Comparison of ENCODE assay signal across 22 cellular contexts in the genomic region with DNA sequence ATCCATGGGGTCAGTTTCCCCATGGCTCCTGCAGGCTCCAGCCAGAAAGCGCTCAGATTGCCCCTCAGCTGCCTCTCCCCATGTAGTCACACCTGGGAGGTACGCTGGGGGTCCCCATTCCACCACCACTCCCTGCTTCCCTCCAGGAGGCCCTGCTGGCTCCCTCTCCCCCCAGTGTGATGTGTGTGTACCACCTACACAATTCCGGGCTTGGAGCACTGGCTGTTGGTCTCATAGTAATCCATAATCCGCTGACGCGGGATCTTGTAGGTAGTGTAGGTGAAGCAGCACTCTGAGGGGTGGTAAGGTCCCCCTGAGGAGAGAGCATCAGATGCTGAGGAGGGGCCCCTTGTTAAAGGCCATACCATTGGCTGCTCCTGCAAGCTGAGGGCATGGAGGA. TPM values are rescaled to one million over a fixed set of nuclear protein-coding genes. Genes with fewer than 3 reads are reported as not detected.
A peak's percentile ranks its signal among the peaks of the same experiment; 100 is the strongest.
DNase-seq lines count a peak whose midpoint lies in the region; ATAC-seq and TF ChIP-seq lines count a peak whose summit lies in the region.
"Had no signal": no experiment of that assay in that cellular context is flagged by ENCODE, and none has a peak within 500 bp of the region (broad histone marks: within the 10 kb centered on the region; RNA-seq: fewer than 3 reads in every experiment).

No MANE protein-coding gene starts in this region.

- TF ChIP-seq POLR2A in right lobe of liver (IDR thresholded peaks at IDR 0.05) (no peak), suprapubic skin (IDR thresholded peaks at IDR 0.05) (no peak)

- peaks cover 4% of the 10 kb centered on the region for H3K27me3 Mint-ChIP-seq in dendritic cell treated with granulocyte-macrophage colony-stimulating factor and Interleukin-4, amounts not matched to agents 40 ng/mL and 50 ng/mL, for 4 days
- peaks cover 2 to 3% of the 10 kb centered on the region in 2 donors for H3K27me3 Mint-ChIP-seq in CD4-positive, alpha-beta memory T cell

- no peak for TF ChIP-seq EP300 in suprapubic skin (IDR thresholded peaks at IDR 0.05)

- H3K36me3 Mint-ChIP-seq in dendritic cell treated with granulocyte-macrophage colony-stimulating factor and Interleukin-4, amounts not matched to agents 40 ng/mL and 50 ng/mL, for 4 days (ENCODE audit: low read depth), result peaks cover 13% of the 10 kb centered on the region
- no peaks in the 10 kb centered on the region for H3K36me3 Mint-ChIP-seq in stimulated activated effector memory CD8-positive, alpha-beta T cell treated with anti-CD3 and anti-CD28 coated beads, Interleukin-12 subunit alpha, Interleukin-12 subunit beta, amount 100 ng/mL, for 72 hours
- H3K36me3 Mint-ChIP-seq in CD4-positive, alpha-beta memory T cell, result no peaks in the 10 kb centered on the region
- H3K36me3 Mint-ChIP-seq: CD14-positive monocyte had no signal

- H3K27ac Mint-ChIP-seq in dendritic cell treated with granulocyte-macrophage colony-stimulating factor and Interleukin-4, amounts not matched to agents 40 ng/mL and 50 ng/mL, for 4 days, result peak overlapping the region; percentile 21
- H3K27ac Mint-ChIP-seq in stimulated activated effector memory CD8-positive, alpha-beta T cell treated with anti-CD3 and anti-CD28 coated beads, Interleukin-12 subunit alpha, Interleukin-12 subunit beta, amount 100 ng/mL, for 72 hours, result peak overlapping the region; percentile 73
- H3K27ac Mint-ChIP-seq in CD4-positive, alpha-beta memory T cell, result no peak overlapping the region
- H3K27ac Mint-ChIP-seq: CD14-positive monocyte had no signal

- CTCF ChIA-PET in CD4-positive, alpha-beta memory T cell (lab: Charles Lee; ENCODE audit: partially characterized antibody), result interaction anchor here (1.7 kb wide), 1 partner anchor 9 kb away, joined by 5 read pairs; no protein-coding TSS in a partner anchor

- peaks cover 49% of the 10 kb centered on the region for H3K4me1 Mint-ChIP-seq in dendritic cell treated with granulocyte-macrophage colony-stimulating factor and Interleukin-4, amounts not matched to agents 40 ng/mL and 50 ng/mL, for 4 days (ENCODE audit: low read depth)
- H3K4me1 Mint-ChIP-seq in stimulated activated effector memory CD8-positive, alpha-beta T cell treated with anti-CD3 and anti-CD28 coated beads, Interleukin-12 subunit alpha, Interleukin-12 subunit beta, amount 100 ng/mL, for 72 hours, result peaks cover 41% of the 10 kb centered on the region
- H3K4me1 Mint-ChIP-seq in CD4-positive, alpha-beta memory T cell, result no peaks in the 10 kb centered on the region
- H3K4me1 Mint-ChIP-seq: CD14-positive monocyte had no signal

- H3K4me3 ChIP-seq in right lobe of liver (peak overlapping the region; percentile 1 to 37 (median 26)), suprapubic skin (no peak overlapping the region)
- H3K4me3 ChIP-seq in CD4-positive, alpha-beta memory T cell (ENCODE audit: low read length in 2 of 2), result no peak overlapping the region

- no peaks in the 10 kb centered on the region for H3K9me3 Mint-ChIP-seq in dendritic cell treated with granulocyte-macrophage colony-stimulating factor and Interleukin-4, amounts not matched to agents 40 ng/mL and 50 ng/mL, for 4 days
- peaks cover 5% of the 10 kb centered on the region for H3K9me3 Mint-ChIP-seq in stimulated activated effector memory CD8-positive, alpha-beta T cell treated with anti-CD3 and anti-CD28 coated beads, Interleukin-12 subunit alpha, Interleukin-12 subunit beta, amount 100 ng/mL, for 72 hours
- peaks cover 0 to 6% (median 2%) of the 10 kb centered on the region in 8 donors for H3K9me3 Mint-ChIP-seq in CD4-positive, alpha-beta memory T cell

- H3K27me3 ChIP-seq in right lobe of liver (no peaks in the 10 kb centered on the region), suprapubic skin (no peaks in the 10 kb centered on the region)
- H3K27me3 ChIP-seq in CD4-positive, alpha-beta memory T cell (ENCODE audit: insufficient read depth, low read length), result no peaks in the 10 kb centered on the region

- H3K9me3 ChIP-seq in right lobe of liver (no peaks in the 10 kb centered on the region), suprapubic skin (no peaks in the 10 kb centered on the region)
- no peaks in the 10 kb centered on the region for H3K9me3 ChIP-seq in CD4-positive, alpha-beta memory T cell (ENCODE audit: control insufficient read depth in 1 of 2, low read length in 2 of 2)
- H3K9me3 ChIP-seq: BE2C, SK-N-SH had no signal

- no peak for ATAC-seq in right lobe of liver
- ATAC-seq in stimulated activated effector memory CD8-positive, alpha-beta T cell treated with anti-CD3 and anti-CD28 coated beads, Interleukin-12 subunit alpha, Interleukin-12 subunit beta, amount 100 ng/mL, for 72 hours, result no peak

- 87% methylated on average over 4 of the region's 6 CpGs for WGBS in right lobe of liver (ENCODE audit: insufficient coverage, low coverage, low lambda C conversion rate, missing lambda C conversion rate)
- 97% methylated on average over 6 of the region's 6 CpGs for WGBS in suprapubic skin

- no peak overlapping the region for H3K4me3 Mint-ChIP-seq in dendritic cell treated with granulocyte-macrophage colony-stimulating factor and Interleukin-4, amounts not matched to agents 40 ng/mL and 50 ng/mL, for 4 days
- no peak overlapping the region for H3K4me3 Mint-ChIP-seq in stimulated activated effector memory CD8-positive, alpha-beta T cell treated with anti-CD3 and anti-CD28 coated beads, Interleukin-12 subunit alpha, Interleukin-12 subunit beta, amount 100 ng/mL, for 72 hours
- no peak overlapping the region for H3K4me3 Mint-ChIP-seq in CD4-positive, alpha-beta memory T cell
- H3K4me3 Mint-ChIP-seq: CD14-positive monocyte had no signal

- no peak for DNase-seq in right lobe of liver
- no peak for DNase-seq in stimulated activated effector memory CD8-positive, alpha-beta T cell treated with anti-CD3 and anti-CD28 coated beads, Interleukin-12 subunit alpha, Interleukin-12 subunit beta, amount 100 ng/mL, for 72 hours (ENCODE audit: low spot score in 2 of 2)
- DNase-seq in suprapubic skin (ENCODE audit: low spot score in 2 of 2), result no peak
- DNase-seq in CD4-positive, alpha-beta memory T cell, result no peak
- no peak for DNase-seq in AG08395 (ENCODE audit: low spot score)
- DNase-seq in SHP77 treated with DMSO at 0.1 percent for 48 hours (lab: John Stamatoyannopoulos, UW), result no peak
- DNase-seq: BE2C, DMS153, DND-41, Karpas-422, NCI-H1092 treated with DMSO at 0.1 percent for 48 hours, NCI-H1436, NCI-H187, NCI-H2081 treated with DMSO at 0.1 percent for 48 hours, NCI-H2171 treated with DMSO at 0.1 percent for 48 hours, NCI-H345, NCI-H524 treated with DMSO at 0.1 percent for 48 hours, NCI-H774, SK-N-SH had no signal

- TF ChIP-seq CTCF in right lobe of liver (IDR thresholded peaks at IDR 0.05), result no peak
- TF ChIP-seq CTCF in suprapubic skin (IDR thresholded peaks at IDR 0.05), result no peak

- POLR2A ChIA-PET in CD4-positive, alpha-beta memory T cell (lab: Charles Lee; ENCODE audit: partially characterized antibody), result no interaction called here

- H3K27ac ChIP-seq in right lobe of liver (peak overlapping the region in 1 of 3 donors; percentile 18), suprapubic skin (no peak overlapping the region)
- H3K27ac ChIP-seq in CD4-positive, alpha-beta memory T cell (ENCODE audit: low read depth, low read length), result no peak overlapping the region

- H3K36me3 ChIP-seq in right lobe of liver, result peaks cover 0 to 7% (median 0%) of the 10 kb centered on the region in 4 donors
- no peaks in the 10 kb centered on the region for H3K36me3 ChIP-seq in suprapubic skin
- H3K36me3 ChIP-seq in CD4-positive, alpha-beta memory T cell (ENCODE audit: insufficient read depth, low read length), result no peaks in the 10 kb centered on the region
- H3K36me3 ChIP-seq: BE2C had no signal

- intact Hi-C loops in dendritic cell treated with granulocyte-macrophage colony-stimulating factor and Interleukin-4, amounts not matched to agents 40 ng/mL and 50 ng/mL, for 4 days (cut with micrococcal nuclease), result no loop called here
- intact Hi-C loops in right lobe of liver (cut with DNase I), result loop anchor here (10.0 kb wide), 2 partner anchors 91 to 161 kb away; no protein-coding TSS in a partner anchor
- intact Hi-C loops in CD4-positive, alpha-beta memory T cell (cut with micrococcal nuclease), result no loop called here

- H3K4me1 ChIP-seq in right lobe of liver (peaks cover 0 to 17% (median 6%) of the 10 kb centered on the region in 4 donors), suprapubic skin (no peaks in the 10 kb centered on the region)
- H3K4me1 ChIP-seq in CD4-positive, alpha-beta memory T cell (ENCODE audit: insufficient read depth, low read length), result no peaks in the 10 kb centered on the region
- H3K4me1 ChIP-seq: BE2C had no signal

RNA-seq across cellular contexts. Expression of a gene that starts 2.4 kb away (rescaled TPM):
- total RNA-seq in right lobe of liver (100 to 1,000 TPM in 1 of 6 experiments, 10 to 100 TPM in 4, 1 to 10 TPM in 1; 8.9 to 130 (median 30.7) TPM), suprapubic skin (10 to 100 TPM in 3 of 4 donors, 1 to 10 TPM in 1; 5.7 to 22.9 (median 17.3) TPM)
- not detected for total RNA-seq in CD4-positive, alpha-beta memory T cell
- polyA plus RNA-seq in CD4-positive, alpha-beta memory T cell, result not detected
- total RNA-seq: H4 had no signal
- polyA plus RNA-seq: CD14-positive monocyte, SK-N-SH had no signal

RNA-seq across cellular contexts. Expression of a gene that starts 2.8 kb away (rescaled TPM):
- total RNA-seq in right lobe of liver (10 to 100 TPM; 26.5 to 52.6 (median 36.5) TPM), suprapubic skin (not detected)
- total RNA-seq in CD4-positive, alpha-beta memory T cell, result not detected
- not detected for polyA plus RNA-seq in CD4-positive, alpha-beta memory T cell
- total RNA-seq: H4 had no signal
- polyA plus RNA-seq: CD14-positive monocyte, SK-N-SH had no signal

RNA-seq across cellular contexts. Expression of a gene that starts 17.2 kb away (rescaled TPM):
- total RNA-seq in right lobe of liver (10 to 100 TPM; 11.0 to 19.2 (median 16.2) TPM), suprapubic skin (not detected)
- not detected for total RNA-seq in CD4-positive, alpha-beta memory T cell
- polyA plus RNA-seq in CD4-positive, alpha-beta memory T cell, result not detected
- total RNA-seq: H4 had no signal
- polyA plus RNA-seq: CD14-positive monocyte, SK-N-SH had no signal

RNA-seq across cellular contexts. Expression of a gene that starts 33.6 kb away (rescaled TPM):
- total RNA-seq in right lobe of liver, result 10 to 100 TPM in 1 of 6 experiments, 1 to 10 TPM in 5; 1.1 to 12.7 (median 2.1) TPM
- 10 to 100 TPM in 1 of 4 donors, not detected in 3; 11.5 TPM for total RNA-seq in suprapubic skin
- not detected for total RNA-seq in CD4-positive, alpha-beta memory T cell
- polyA plus RNA-seq in CD4-positive, alpha-beta memory T cell, result not detected
- total RNA-seq: H4 had no signal
- polyA plus RNA-seq: SK-N-SH had no signal

RNA-seq across cellular contexts. Expression of a gene that starts 40.6 kb away (rescaled TPM):
- not detected for total RNA-seq in right lobe of liver
- not detected for total RNA-seq in suprapubic skin
- total RNA-seq in CD4-positive, alpha-beta memory T cell, result not detected
- polyA plus RNA-seq in CD4-positive, alpha-beta memory T cell, result not detected
- total RNA-seq: H4 had no signal
- polyA plus RNA-seq: CD14-positive monocyte, SK-N-SH had no signal

Comparison
In these comparisons a context has a peak if more than half of its experiments do, and no peak if none do; other contexts are left out.
1. H3K27ac Mint-ChIP-seq: peak in dendritic cell treated with granulocyte-macrophage colony-stimulating factor and Interleukin-4, amounts not matched to agents 40 ng/mL and 50 ng/mL, for 4 days (single experiment) and stimulated activated effector memory CD8-positive, alpha-beta T cell treated with anti-CD3 and anti-CD28 coated beads, Interleukin-12 subunit alpha, Interleukin-12 subunit beta, amount 100 ng/mL, for 72 hours (single experiment); none in CD4-positive, alpha-beta memory T cell (0 of 7).
2. H3K4me3 ChIP-seq: peak in right lobe of liver (3 of 3); none in suprapubic skin (single experiment) and CD4-positive, alpha-beta memory T cell (0 of 2).
3. RNA of a gene that starts 2.4 kb away (total RNA-seq): 8.9 to 130 TPM in right lobe of liver and 5.7 to 22.9 TPM in suprapubic skin; not detected in CD4-positive, alpha-beta memory T cell; every median in the first group is over 4 times any median in the second.
4. RNA of a gene that starts 2.8 kb away (total RNA-seq): 26.5 to 52.6 TPM in right lobe of liver; not detected in suprapubic skin and not detected in CD4-positive, alpha-beta memory T cell; every median in the first group is over 10 times any median in the second.
5. RNA of a gene that starts 17.2 kb away (total RNA-seq): 11.0 to 19.2 TPM in right lobe of liver; not detected in suprapubic skin and not detected in CD4-positive, alpha-beta memory T cell; every median in the first group is over 10 times any median in the second.
6. intact Hi-C loops: an anchor here in right lobe of liver (10.0 kb wide); none called in dendritic cell treated with granulocyte-macrophage colony-stimulating factor and Interleukin-4, amounts not matched to agents 40 ng/mL and 50 ng/mL, for 4 days and CD4-positive, alpha-beta memory T cell.